ENCODE assay signal across 11 cellular contexts in genomic region chr4:88012652-88013051, GRCh38. TPM values are rescaled to one million over a fixed set of nuclear protein-coding genes. Genes with fewer than 3 reads are reported as not detected.
DNase-seq lines count a peak whose midpoint lies in the region; ATAC-seq, FAIRE-seq and TF ChIP-seq lines count a peak whose summit lies in the region.
"Had no signal": no experiment of that assay in that cellular context is flagged by ENCODE, and none has a peak within 500 bp of the region (broad histone marks: within the 10 kb centered on the region; RNA-seq: fewer than 3 reads in every experiment).

No MANE protein-coding gene starts in this region.

- H3K9me3 ChIP-seq in HepG2 (ENCODE audit: low read length), result no peaks in the 10 kb centered on the region
- no peaks in the 10 kb centered on the region for H3K9me3 ChIP-seq in right lobe of liver
- H3K9me3 ChIP-seq in adrenal gland (replicated peaks in 1 of 3), result no peaks in the 10 kb centered on the region
- H3K9me3 ChIP-seq: testis had no signal

- TF ChIP-seq CTCF in HepG2 (CRISPR knock-in tag; IDR thresholded peaks at IDR 0.05), result no peak
- TF ChIP-seq CTCF in right lobe of liver (IDR thresholded peaks at IDR 0.05), result no peak
- TF ChIP-seq CTCF in adrenal gland (IDR thresholded peaks at IDR 0.05), result no peak

- CTCF ChIA-PET in HepG2 (lab: Yijun Ruan, JAX; ENCODE audit: low intra/inter-chr PET ratio, low total read pairs), result no interaction called here

- peak; percentile 54 for FAIRE-seq in HepG2 (lab: Jason Lieb, UNC)
- FAIRE-seq: A204.1 had no signal

- H3K4me3 ChIP-seq in HepG2 (replicated peaks in 1 of 3; ENCODE audit: insufficient read depth in 1 of 3, low read depth in 2 of 3, low read length in 3 of 3), result no peak overlapping the region
- H3K4me3 ChIP-seq in right lobe of liver, result no peak overlapping the region
- no peak overlapping the region for H3K4me3 ChIP-seq in adrenal gland
- H3K4me3 ChIP-seq: testis had no signal

- in situ Hi-C loops in HepG2 (cut with HindIII; ENCODE audit: extremely low pct_ligation_motif_present, low pct_unique_long_range_greater_than_20kb) (no loop called here), G401 (cut with HindIII; ENCODE audit: low sequenced_read_pairs) (no loop called here)

- H2AFZ ChIP-seq in HepG2 (ENCODE audit: low read length), result no peak overlapping the region

- DNase-seq in HepG2 (ENCODE audit: low spot score), result no peak
- DNase-seq in right lobe of liver, result no peak
- DNase-seq in SKM-1 treated with dmso at 0.1 percent for 144 hours (lab: John Stamatoyannopoulos, UW; ENCODE audit: unreplicated experiment), result peak; percentile 84
- DNase-seq in iPS-NIHi11 (ENCODE audit: low spot score), result no peak
- DNase-seq in adrenal gland, result no peak
- DNase-seq in G401 (ENCODE audit: low spot score), result no peak
- no peak for DNase-seq in iPS-NIHi7 (ENCODE audit: extremely low spot score)
- DNase-seq: NCI-H2029 treated with DMSO at 0.1 percent for 48 hours, testis had no signal

- intact Hi-C loops in HepG2 (cut with micrococcal nuclease; ENCODE audit: unreplicated experiment), result no loop called here
- intact Hi-C loops in right lobe of liver (cut with DNase I), result no loop called here
- intact Hi-C loops in adrenal gland (cut with DNase I), result no loop called here

- H3K27me3 ChIP-seq in HepG2 (ENCODE audit: control insufficient read depth in 1 of 2, insufficient read depth in 2 of 2, low read length in 2 of 2) (no peaks in the 10 kb centered on the region), right lobe of liver (no peaks in the 10 kb centered on the region), adrenal gland (no peaks in the 10 kb centered on the region)
- H3K27me3 ChIP-seq: testis had no signal

- H3K27ac ChIP-seq in HepG2 (ENCODE audit: extremely low read length, insufficient read depth, low read length), result no peak overlapping the region
- H3K27ac ChIP-seq in right lobe of liver, result no peak overlapping the region
- no peak overlapping the region for H3K27ac ChIP-seq in adrenal gland
- H3K27ac ChIP-seq: testis had no signal

- peaks cover 54% of the 10 kb centered on the region for H3K4me1 ChIP-seq in HepG2 (ENCODE audit: insufficient read depth, low read length)
- H3K4me1 ChIP-seq in right lobe of liver, result peaks cover 0 to 11% (median 0%) of the 10 kb centered on the region in 4 donors
- peaks cover 20 to 48% of the 10 kb centered on the region in 2 donors for H3K4me1 ChIP-seq in adrenal gland (replicated peaks in 1 of 2)

- no peak for ATAC-seq in HepG2
- no peak for ATAC-seq in right lobe of liver
- peak; percentile 52 for ATAC-seq in HG03108 (IDR thresholded peaks at IDR 0.05; ENCODE audit: unreplicated experiment)

- no peak overlapping the region for H3K4me2 ChIP-seq in HepG2 (ENCODE audit: low read depth, low read length)

- peaks cover 16% of the 10 kb centered on the region for H3K79me2 ChIP-seq in HepG2 (ENCODE audit: insufficient read depth, low read length)

- H4K20me1 ChIP-seq in HepG2 (ENCODE audit: insufficient read depth, low read length), result no peaks in the 10 kb centered on the region

- TF ChIP-seq POLR2A in HepG2 (IDR thresholded peaks at IDR 0.05; ENCODE audit: insufficient read depth in 1 of 2, low read depth in 2 of 2, low read length in 2 of 2), result no peak
- no peak for TF ChIP-seq POLR2A in right lobe of liver (IDR thresholded peaks at IDR 0.05)
- no peak for TF ChIP-seq POLR2A in adrenal gland (IDR thresholded peaks at IDR 0.05)

- H3K9ac ChIP-seq in HepG2 (ENCODE audit: insufficient read depth, low read depth, low read length), result no peak overlapping the region

- no peak for TF ChIP-seq RAD21 in HepG2 (CRISPR knock-in tag; IDR thresholded peaks at IDR 0.05)

- TF ChIP-seq EP300 in HepG2 (IDR thresholded peaks at IDR 0.05; ENCODE audit: low read depth in 2 of 2, low read length in 2 of 2) (no peak), HepG2 (CRISPR knock-in tag; IDR thresholded peaks at IDR 0.05; ENCODE audit: borderline replicate concordance) (no peak)

- BruUV-seq in HepG2 (replicated peaks; lab: Mats Ljungman, UMichigan), result no TSS peak

- 79% methylated on average over 4 of the region's 4 CpGs for WGBS in HepG2 (ENCODE audit: low lambda C conversion rate)
- 59% methylated on average over 4 of the region's 4 CpGs for WGBS in right lobe of liver (ENCODE audit: insufficient coverage, low coverage, low lambda C conversion rate, missing lambda C conversion rate)
- WGBS in adrenal gland, 4 donors, result 71 to 85% (median 78%) methylated on average over 4 of the region's 4 CpGs

- POLR2A ChIA-PET in HepG2 (lab: Yijun Ruan, JAX), result no interaction called here

- no peaks in the 10 kb centered on the region for H3K36me3 ChIP-seq in HepG2 (replicated peaks in 1 of 2; ENCODE audit: control insufficient read depth in 1 of 2, insufficient read depth in 2 of 2, low read length in 2 of 2)
- H3K36me3 ChIP-seq in right lobe of liver, result no peaks in the 10 kb centered on the region
- no peaks in the 10 kb centered on the region for H3K36me3 ChIP-seq in adrenal gland (replicated peaks in 1 of 2)

RNA-seq across cellular contexts. Expression of gene PKD2, which starts 5.2 kb away (rescaled TPM):
- total RNA-seq in HepG2 (2016; rRNA removed; fragmentation: Illumina TruSeq; extraction: Trizol) (4.6 and 9.1 TPM in 2 replicates), right lobe of liver (1 to 10 TPM; 5.5 to 9.0 (median 6.7) TPM), adrenal gland (10 to 100 TPM; 24.1 to 74.1 (median 45.8) TPM)
- 7.4 TPM in 2 replicates for total RNA-seq in HepG2 (2016; cell fraction: cytosol; rRNA removed; fragmentation: Illumina TruSeq; extraction: Trizol; ENCODE audit: low read depth)
- 5.6 and 10.8 TPM in 2 replicates for total RNA-seq in HepG2 (2016; cell fraction: insoluble cytoplasmic fraction; rRNA removed; fragmentation: Illumina TruSeq; extraction: Trizol)
- 3.7 and 5.3 TPM in 2 replicates for total RNA-seq in HepG2 (2016; cell fraction: membrane; rRNA removed; fragmentation: Illumina TruSeq; extraction: Trizol)
- total RNA-seq in HepG2 (2016; cell fraction: nucleus; rRNA removed; fragmentation: Illumina TruSeq; extraction: Trizol), result 16.9 and 18.7 TPM in 2 replicates
- polyA plus RNA-seq in HepG2 (2011; rRNA removed) (5.3 and 5.6 TPM in 2 replicates), adrenal gland (10 to 100 TPM; 19.2 to 29.9 (median 23.8) TPM)
- 1.5 and 2.1 TPM in 2 replicates for polyA plus RNA-seq in HepG2 (2011; cell fraction: cytosol; rRNA removed)
- 10.9 and 16.0 TPM in 2 replicates for polyA plus RNA-seq in HepG2 (2011; cell fraction: nucleus; rRNA removed)
- 2.9 and 3.0 TPM in 2 replicates for polyA plus RNA-seq in HepG2 (2012)
- 0.50 and 0.62 TPM in 2 replicates for polyA plus RNA-seq in HepG2 (2016; cell fraction: cytosol; fragmentation: Illumina TruSeq; extraction: Trizol; ENCODE audit: low read depth)
- 3.5 and 3.6 TPM in 2 replicates for polyA plus RNA-seq in HepG2 (2016; cell fraction: insoluble cytoplasmic fraction; fragmentation: Illumina TruSeq; extraction: Trizol; ENCODE audit: low read depth)
- 1.1 and 1.4 TPM in 2 replicates for polyA plus RNA-seq in HepG2 (2016; cell fraction: membrane; fragmentation: Illumina TruSeq; extraction: Trizol; ENCODE audit: low read depth)
- 28.6 and 32.6 TPM in 2 replicates for polyA plus RNA-seq in HepG2 (2016; cell fraction: nucleus; fragmentation: Illumina TruSeq; extraction: Trizol; ENCODE audit: insufficient read depth, low read depth)
- 8.0 and 11.0 TPM in 2 replicates for polyA minus RNA-seq in HepG2 (2011; rRNA and poly(A)+ RNA removed; ENCODE audit: low replicate concordance)
- polyA minus RNA-seq in HepG2 (2011; cell fraction: cytosol; rRNA and poly(A)+ RNA removed), result 2.7 and 4.8 TPM in 2 replicates
- 24.5 and 25.1 TPM in 2 replicates for polyA minus RNA-seq in HepG2 (2011; cell fraction: nucleus; rRNA and poly(A)+ RNA removed)
- 16.7 and 46.4 TPM in 2 replicates for total RNA-seq in G401 (2014; rRNA removed; shearing (Covaris generic))

RNA-seq across cellular contexts. Expression of gene SPP1, which starts 37.1 kb away (rescaled TPM):
- total RNA-seq in HepG2 (2016; rRNA removed; fragmentation: Illumina TruSeq; extraction: Trizol) (418 and 788 TPM in 2 replicates), right lobe of liver (100 to 1,000 TPM in 1 of 6 experiments, 10 to 100 TPM in 2, 1 to 10 TPM in 3; 6.0 to 240 (median 15.5) TPM), adrenal gland (10 to 100 TPM; 10.8 to 89.6 (median 39.3) TPM)
- total RNA-seq in HepG2 (2016; cell fraction: cytosol; rRNA removed; fragmentation: Illumina TruSeq; extraction: Trizol; ENCODE audit: low read depth), result 44.1 and 44.9 TPM in 2 replicates
- 406 and 814 TPM in 2 replicates for total RNA-seq in HepG2 (2016; cell fraction: insoluble cytoplasmic fraction; rRNA removed; fragmentation: Illumina TruSeq; extraction: Trizol)
- total RNA-seq in HepG2 (2016; cell fraction: membrane; rRNA removed; fragmentation: Illumina TruSeq; extraction: Trizol), result 68.4 and 71.3 TPM in 2 replicates
- total RNA-seq in HepG2 (2016; cell fraction: nucleus; rRNA removed; fragmentation: Illumina TruSeq; extraction: Trizol), result 642 and 705 TPM in 2 replicates
- polyA plus RNA-seq in HepG2 (2011; rRNA removed) (258 and 682 TPM in 2 replicates), adrenal gland (100 to 1,000 TPM in 1 of 3 donors, 10 to 100 TPM in 1, 1 to 10 TPM in 1; 5.2 to 166 (median 51.6) TPM)
- 285 and 477 TPM in 2 replicates for polyA plus RNA-seq in HepG2 (2011; cell fraction: cytosol; rRNA removed)
- polyA plus RNA-seq in HepG2 (2011; cell fraction: nucleus; rRNA removed), result 82.2 and 146 TPM in 2 replicates
- 66.0 and 113 TPM in 2 replicates for polyA plus RNA-seq in HepG2 (2012)
- 58.0 and 61.3 TPM in 2 replicates for polyA plus RNA-seq in HepG2 (2016; cell fraction: cytosol; fragmentation: Illumina TruSeq; extraction: Trizol; ENCODE audit: low read depth)
- polyA plus RNA-seq in HepG2 (2016; cell fraction: insoluble cytoplasmic fraction; fragmentation: Illumina TruSeq; extraction: Trizol; ENCODE audit: low read depth), result 480 and 506 TPM in 2 replicates
- polyA plus RNA-seq in HepG2 (2016; cell fraction: membrane; fragmentation: Illumina TruSeq; extraction: Trizol; ENCODE audit: low read depth), result 68.7 and 70.1 TPM in 2 replicates
- polyA plus RNA-seq in HepG2 (2016; cell fraction: nucleus; fragmentation: Illumina TruSeq; extraction: Trizol; ENCODE audit: insufficient read depth, low read depth), result 1,156 and 1,237 TPM in 2 replicates
- polyA minus RNA-seq in HepG2 (2011; rRNA and poly(A)+ RNA removed; ENCODE audit: low replicate concordance), result 457 TPM in 1 of 2 replicates, not detected in the other
- polyA minus RNA-seq in HepG2 (2011; cell fraction: cytosol; rRNA and poly(A)+ RNA removed), result 146 and 227 TPM in 2 replicates
- 50.8 and 72.7 TPM in 2 replicates for polyA minus RNA-seq in HepG2 (2011; cell fraction: nucleus; rRNA and poly(A)+ RNA removed)
- total RNA-seq in G401 (2014; rRNA removed; shearing (Covaris generic)), result 568 and 639 TPM in 2 replicates
